In the genomic region with DNA sequence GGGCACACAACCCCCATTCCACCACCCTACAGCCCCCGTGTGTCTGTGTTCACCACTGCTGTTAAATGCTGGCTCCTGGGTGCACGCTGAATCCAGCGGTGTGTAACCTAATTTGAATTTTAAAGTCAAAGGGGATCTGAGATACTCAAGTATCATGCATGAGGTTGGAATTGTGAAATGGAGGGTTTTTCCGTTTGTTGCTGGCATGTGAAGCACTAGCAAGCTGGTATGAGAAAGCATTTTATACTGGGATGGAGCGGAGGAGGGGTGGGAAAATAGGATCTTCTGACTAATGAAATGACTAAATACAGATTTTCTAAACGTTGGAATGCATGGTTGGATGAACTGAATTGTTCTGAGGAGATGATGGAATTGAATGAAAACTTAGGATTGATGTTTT, we compare ENCODE assay signal across 22 cellular contexts. TPM values are rescaled to one million over a fixed set of nuclear protein-coding genes. Genes with fewer than 3 reads are reported as not detected.
DNase-seq lines count a peak whose midpoint lies in the region; ATAC-seq, FAIRE-seq and TF ChIP-seq lines count a peak whose summit lies in the region.
"Had no signal": no experiment of that assay in that cellular context is flagged by ENCODE, and none has a peak within 500 bp of the region (broad histone marks: within the 10 kb centered on the region; RNA-seq: fewer than 3 reads in every experiment).

No MANE protein-coding gene starts in this region.

- no peaks in the 10 kb centered on the region for H3K36me3 Mint-ChIP-seq in activated T-cell treated with anti-CD3 and anti-CD28 coated beads, Interleukin-2, amount 50 U/mL, for 72 hours (ENCODE audit: insufficient read depth in 2 of 2)

- H3K4me3 ChIP-seq in AG10803 (ENCODE audit: low read length), result no peak overlapping the region
- no peak overlapping the region for H3K4me3 ChIP-seq in bronchial epithelial cell (ENCODE audit: low read depth, low read length)
- H3K4me3 ChIP-seq in kidney epithelial cell (ENCODE audit: low read depth, low read length), result no peak overlapping the region
- H3K4me3 ChIP-seq: adrenal gland, BLaER1, dorsolateral prefrontal cortex, GM12878, mucosa of descending colon, ovary, smooth muscle cell had no signal

- H3K4me3 Mint-ChIP-seq in activated T-cell treated with anti-CD3 and anti-CD28 coated beads, Interleukin-2, amount 50 U/mL, for 72 hours, result no peak overlapping the region
- H3K4me3 Mint-ChIP-seq: activated CD4-positive, alpha-beta T cell treated with anti-CD3 and anti-CD28 coated beads, Interleukin-2, amount 10 ng/mL, durations not matched to agents 7 days and 5 days; H9 had no signal

- no peak for FAIRE-seq in bronchial epithelial cell (lab: Jason Lieb, UNC)
- FAIRE-seq: GM12878, kidney had no signal

- DNase-seq in AG10803 (ENCODE audit: low read depth) (peak; percentile 96), M059J (ENCODE audit: low read depth) (peak; percentile 82), bronchial epithelial cell (ENCODE audit: low read depth) (peak; percentile 61), kidney epithelial cell (ENCODE audit: low read depth) (peak; percentile 93), cerebellum (ENCODE audit: low spot score) (no peak), NCI-H2171 (lab: John Stamatoyannopoulos, UW) (no peak)
- no peak for DNase-seq in activated CD4-positive, CD25-positive, alpha-beta regulatory T cell (lab: John Stamatoyannopoulos, UW)
- DNase-seq in activated T-cell treated with anti-CD3 and anti-CD28 coated beads, Interleukin-2, amount 50 U/mL, for 72 hours, result no peak
- DNase-seq: activated CD4-positive, alpha-beta T cell treated with anti-CD3 and anti-CD28 coated beads, Interleukin-2, amount 10 ng/mL, durations not matched to agents 7 days and 5 days; activated T-cell treated with anti-CD3 and anti-CD28 coated beads, Interleukin-2, amount 50 U/mL, for 48 hours; adrenal gland; DMS79; dorsolateral prefrontal cortex; H9; kidney; mucosa of descending colon; NCI-H187 treated with DMSO at 0.1 percent for 48 hours; ovary; T-helper 9 cell had no signal

- no peaks in the 10 kb centered on the region for H3K4me1 Mint-ChIP-seq in activated T-cell treated with anti-CD3 and anti-CD28 coated beads, Interleukin-2, amount 50 U/mL, for 72 hours (ENCODE audit: low read depth)
- H3K4me1 Mint-ChIP-seq: activated CD4-positive, alpha-beta T cell treated with anti-CD3 and anti-CD28 coated beads, Interleukin-2, amount 10 ng/mL, durations not matched to agents 7 days and 5 days had no signal

- peaks cover 7 to 15% of the 10 kb centered on the region in 2 donors for H3K9me3 Mint-ChIP-seq in activated T-cell treated with anti-CD3 and anti-CD28 coated beads, Interleukin-2, amount 50 U/mL, for 72 hours
- H3K9me3 Mint-ChIP-seq: H9 had no signal

- no peaks in the 10 kb centered on the region for H3K27me3 Mint-ChIP-seq in activated T-cell treated with anti-CD3 and anti-CD28 coated beads, Interleukin-2, amount 50 U/mL, for 72 hours (ENCODE audit: low read depth)
- H3K27me3 Mint-ChIP-seq: activated CD4-positive, alpha-beta T cell treated with anti-CD3 and anti-CD28 coated beads, Interleukin-2, amount 10 ng/mL, durations not matched to agents 7 days and 5 days had no signal

- H3K27ac Mint-ChIP-seq in activated T-cell treated with anti-CD3 and anti-CD28 coated beads, Interleukin-2, amount 50 U/mL, for 72 hours, result no peak overlapping the region
- H3K27ac Mint-ChIP-seq: activated CD4-positive, alpha-beta T cell treated with anti-CD3 and anti-CD28 coated beads, Interleukin-2, amount 10 ng/mL, durations not matched to agents 7 days and 5 days; H9 had no signal

- ATAC-seq in activated T-cell treated with anti-CD3 and anti-CD28 coated beads, Interleukin-2, amount 50 U/mL, for 72 hours (replicated peaks in 1 of 2), result no peak
- ATAC-seq: GM12878, mucosa of descending colon had no signal

- H3K36me3 ChIP-seq in bronchial epithelial cell (ENCODE audit: control insufficient read depth, insufficient read depth, low read length), result no peaks in the 10 kb centered on the region
- no peaks in the 10 kb centered on the region for H3K36me3 ChIP-seq in kidney epithelial cell (ENCODE audit: control insufficient read depth, insufficient read depth, low read length)
- H3K36me3 ChIP-seq: adrenal gland, BLaER1, ovary had no signal

- TF ChIP-seq CTCF in AG10803 (conservative IDR thresholded peaks at IDR 0.05; ENCODE audit: low read length) (no peak), bronchial epithelial cell (IDR thresholded peaks at IDR 0.05; ENCODE audit: insufficient read depth, low read length, severe bottlenecking) (no peak), kidney epithelial cell (IDR thresholded peaks at IDR 0.05; ENCODE audit: insufficient read depth, low read length, poor library complexity, severe bottlenecking) (no peak)

- H3K27me3 ChIP-seq in bronchial epithelial cell (ENCODE audit: control insufficient read depth, insufficient read depth, low read length) (no peaks in the 10 kb centered on the region), kidney epithelial cell (ENCODE audit: control insufficient read depth, insufficient read depth, low read length) (no peaks in the 10 kb centered on the region)
- H3K27me3 ChIP-seq: adrenal gland, BLaER1, ovary had no signal

RNA-seq across cellular contexts. Expression of a gene that starts 36.9 kb away (rescaled TPM):
- total RNA-seq in M059J (2014; rRNA removed; shearing (Covaris generic)), result 67.0 and 112 TPM in 2 replicates
- 237 and 301 TPM in 2 replicates for total RNA-seq in bronchial epithelial cell
- total RNA-seq in kidney epithelial cell, result 344 and 359 TPM in 2 replicates
- total RNA-seq in cerebellum, result 85.3 TPM
- under 1 TPM; 0.07 to 0.36 TPM for total RNA-seq in activated T-cell treated with anti-CD3 and anti-CD28 coated beads, Interleukin-2, amount 50 U/mL, for 72 hours

Comparison
In these comparisons a context has a peak if more than half of its experiments do, and no peak if none do; other contexts are left out.
1. DNase-seq: peak in AG10803 (single experiment), M059J (single experiment), bronchial epithelial cell (single experiment) and kidney epithelial cell (single experiment); none in cerebellum (single experiment), activated CD4-positive, CD25-positive, alpha-beta regulatory T cell (0 of 4), activated T-cell treated with anti-CD3 and anti-CD28 coated beads, Interleukin-2, amount 50 U/mL, for 72 hours (0 of 2) and NCI-H2171 (single experiment).
2. RNA of a gene that starts 36.9 kb away (total RNA-seq): 344 to 359 TPM in kidney epithelial cell, 237 to 301 TPM in bronchial epithelial cell, 67.0 to 112 TPM in M059J and 85.3 TPM in cerebellum (single experiment); 0.07 to 0.36 TPM in activated T-cell treated with anti-CD3 and anti-CD28 coated beads, Interleukin-2, amount 50 U/mL, for 72 hours; every median in the first group is over 10 times any median in the second.